ENCODE assay signal across 22 cellular contexts in genomic region chr17:27595208-27595607, GRCh38.
"Had no signal": no experiment of that assay in that cellular context is flagged by ENCODE, and none has a peak within 500 bp of the region (broad histone marks: within the 10 kb centered on the region; RNA-seq: fewer than 3 reads in every experiment).

No MANE protein-coding gene starts in this region.

- H3K9me3 Mint-ChIP-seq: activated B cell treated with CpG ODN at 0.5 μM for 24 hours; activated CD4-positive, alpha-beta memory T cell treated with anti-CD3 and anti-CD28 coated beads, Interleukin-2, amount 10 ng/mL, durations not matched to agents 7 days and 5 days; naive B cell; neural progenitor cell; stimulated activated naive B cell treated with anti-CD40 and anti-IgM and Interleukin-4, amounts not matched to agents 10 μg/mL and 1 μg/mL and 100 μg/mL, for 72 hours had no signal

- H3K4me3 Mint-ChIP-seq: activated B cell treated with CpG ODN at 0.5 μM for 24 hours; activated CD4-positive, alpha-beta memory T cell treated with anti-CD3 and anti-CD28 coated beads, Interleukin-2, amount 10 ng/mL, durations not matched to agents 7 days and 5 days; naive B cell; neural progenitor cell; stimulated activated naive B cell treated with anti-CD40 and anti-IgM and Interleukin-4, amounts not matched to agents 10 μg/mL and 1 μg/mL and 100 μg/mL, for 72 hours had no signal

- H3K36me3 Mint-ChIP-seq: neural progenitor cell had no signal

- H3K36me3 ChIP-seq: neural progenitor cell, uterus had no signal

- H3K9me3 ChIP-seq: left lung, SK-N-SH, tibial nerve, uterus had no signal

- H3K4me1 ChIP-seq: left lung, neural progenitor cell, uterus had no signal

- H3K4me3 ChIP-seq: left lung, neural progenitor cell, tibial nerve, uterus had no signal

- H3K27ac ChIP-seq: brain microvascular endothelial cell, left lung, neural progenitor cell, tibial nerve, uterus had no signal

- H3K27ac Mint-ChIP-seq: activated B cell treated with CpG ODN at 0.5 μM for 24 hours; activated CD4-positive, alpha-beta memory T cell treated with anti-CD3 and anti-CD28 coated beads, Interleukin-2, amount 10 ng/mL, durations not matched to agents 7 days and 5 days; neural progenitor cell; stimulated activated naive B cell treated with anti-CD40 and anti-IgM and Interleukin-4, amounts not matched to agents 10 μg/mL and 1 μg/mL and 100 μg/mL, for 72 hours had no signal

- ATAC-seq: left lung; stimulated activated naive B cell treated with anti-CD40 and anti-IgM and Interleukin-4, amounts not matched to agents 10 μg/mL and 1 μg/mL and 100 μg/mL, for 72 hours had no signal

- DNase-seq: activated B cell treated with CpG ODN at 0.5 μM for 24 hours; activated CD4-positive, alpha-beta memory T cell treated with anti-CD3 and anti-CD28 coated beads, Interleukin-2, amount 10 ng/mL, durations not matched to agents 7 days and 5 days; activated gamma-delta T cell treated with Interleukin-2 at 50 U/mL for 16 hours; amygdala; brain microvascular endothelial cell; cortex of kidney; effector CD4-positive, alpha-beta T cell; foreskin fibroblast; hypothalamus; kidney; left lung; mammary epithelial cell; naive B cell; SHP77; SK-N-SH; stimulated activated CD4-positive, alpha-beta T cell treated with anti-CD3 and anti-CD28 coated beads, Interleukin-12 subunit alpha, Interleukin-12 subunit beta, amount 100 ng/mL, for 4 hours; stimulated activated CD4-positive, alpha-beta T cell treated with anti-CD3 and anti-CD28 coated beads, Interleukin-2, amount 100 ng/mL, for 24 hours; stimulated activated naive B cell treated with anti-CD40 and anti-IgM and Interleukin-4, amounts not matched to agents 10 μg/mL and 1 μg/mL and 100 μg/mL, for 72 hours; substantia nigra; uterus had no signal

- H3K4me1 Mint-ChIP-seq: neural progenitor cell had no signal

- H3K27me3 Mint-ChIP-seq: activated B cell treated with CpG ODN at 0.5 μM for 24 hours; activated CD4-positive, alpha-beta memory T cell treated with anti-CD3 and anti-CD28 coated beads, Interleukin-2, amount 10 ng/mL, durations not matched to agents 7 days and 5 days; naive B cell; stimulated activated naive B cell treated with anti-CD40 and anti-IgM and Interleukin-4, amounts not matched to agents 10 μg/mL and 1 μg/mL and 100 μg/mL, for 72 hours had no signal

- H3K27me3 ChIP-seq: brain microvascular endothelial cell, left lung, neural progenitor cell, tibial nerve, uterus had no signal
